In the genomic region with DNA sequence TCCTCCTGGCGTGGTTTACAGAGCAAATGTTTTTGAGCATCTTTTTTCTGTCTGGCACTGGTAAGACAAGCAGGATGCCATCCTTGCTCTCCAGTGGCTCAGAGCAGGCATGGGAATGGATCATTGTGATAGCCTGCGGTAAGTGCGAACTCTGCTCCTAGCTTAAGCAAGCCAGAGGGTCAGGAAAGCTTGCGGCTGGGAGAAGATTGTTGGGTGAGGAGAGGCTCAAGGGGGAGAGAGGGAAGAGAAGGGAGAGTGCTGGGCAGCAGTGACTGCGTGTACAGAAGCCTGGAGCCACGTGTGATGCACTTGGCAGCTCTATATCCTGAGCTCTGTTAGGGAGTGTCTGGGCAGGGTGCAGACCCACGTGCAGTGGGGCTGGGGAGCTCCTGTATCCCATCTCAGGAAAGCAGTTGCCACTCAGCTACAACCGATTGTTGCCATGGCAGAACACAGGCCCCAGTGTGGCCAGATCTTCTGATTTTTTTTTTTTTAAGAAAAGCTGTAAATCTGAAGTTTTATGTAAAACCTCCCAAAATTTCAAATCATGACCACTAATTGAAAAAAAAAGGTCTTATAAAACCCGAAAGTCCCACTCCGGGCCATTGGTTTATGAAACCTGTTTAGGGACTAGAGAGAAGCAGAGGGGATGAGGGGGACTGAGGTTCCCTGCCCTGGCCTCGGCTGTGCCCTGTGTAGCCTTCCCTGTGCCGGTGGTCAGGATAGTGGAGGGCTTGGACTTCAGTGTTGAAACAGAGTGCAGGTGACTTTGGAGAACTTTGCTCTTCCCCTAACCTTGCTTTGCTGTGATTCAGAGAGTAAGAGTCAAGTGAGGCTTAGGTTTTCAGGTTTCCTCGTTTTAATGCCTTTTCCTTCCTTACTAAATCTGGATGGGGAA, we compare ENCODE assay signal across 19 cellular contexts.
"Had no signal": no experiment of that assay in that cellular context is flagged by ENCODE, and none has a peak within 500 bp of the region (broad histone marks: within the 10 kb centered on the region; RNA-seq: fewer than 3 reads in every experiment).

No MANE protein-coding gene starts in this region.

- H3K4me1 ChIP-seq: psoas muscle had no signal

- H3K4me1 Mint-ChIP-seq: activated CD4-positive, alpha-beta memory T cell treated with anti-CD3 and anti-CD28 coated beads, Interleukin-2, amount 10 ng/mL, durations not matched to agents 7 days and 5 days; central memory CD8-positive, alpha-beta T cell had no signal

- H3K27ac Mint-ChIP-seq: activated CD4-positive, alpha-beta memory T cell treated with anti-CD3 and anti-CD28 coated beads, Interleukin-2, amount 10 ng/mL, durations not matched to agents 7 days and 5 days; activated T-cell treated with anti-CD3 and anti-CD28 coated beads, Interleukin-2, amount 50 U/mL, for 24 hours; activated T-helper 2 cell treated with anti-CD3 and anti-CD28 coated beads, Interferon-gamma antibody, Interleukin-2, Interleukin-4, amounts not matched to agents 10 μg/mL and 5 μg/mL and 100 μg/mL, durations not matched to agents 14 hours and 24 hours and 36 hours had no signal

- DNase-seq: activated CD4-positive, alpha-beta memory T cell treated with anti-CD3 and anti-CD28 coated beads, Interleukin-2, amount 10 ng/mL, durations not matched to agents 7 days and 5 days; activated CD4-positive, alpha-beta T cell treated with anti-CD3 and anti-CD28 coated beads for 48 hours; activated CD4-positive, CD25-positive, alpha-beta regulatory T cell; activated naive CD4-positive, alpha-beta T cell treated with Interleukin-2 at 50 U/mL for 16 hours; activated T-cell treated with anti-CD3 and anti-CD28 coated beads, Interleukin-2, amount 50 U/mL, for 24 hours; anterior cingulate cortex; brain microvascular endothelial cell; cortex of kidney; effector CD4-positive, alpha-beta T cell; heart right ventricle; psoas muscle; stimulated activated CD8-positive, alpha-beta memory T cell treated with anti-CD3 and anti-CD28 coated beads, Interleukin-4, amount 100 ng/mL, for 48 hours; stimulated activated naive CD4-positive, alpha-beta T cell treated with Interleukin-2 at 50 U/mL for 16 hours; T-helper 1 cell; T-helper 9 cell; thyroid gland had no signal

- H3K4me3 Mint-ChIP-seq: activated CD4-positive, alpha-beta memory T cell treated with anti-CD3 and anti-CD28 coated beads, Interleukin-2, amount 10 ng/mL, durations not matched to agents 7 days and 5 days; activated T-cell treated with anti-CD3 and anti-CD28 coated beads, Interleukin-2, amount 50 U/mL, for 24 hours; central memory CD8-positive, alpha-beta T cell had no signal

- ATAC-seq: esophagus mucosa, psoas muscle had no signal

- H3K27me3 Mint-ChIP-seq: activated T-cell treated with anti-CD3 and anti-CD28 coated beads, Interleukin-2, amount 50 U/mL, for 24 hours had no signal

- H3K9me3 Mint-ChIP-seq: activated CD4-positive, alpha-beta memory T cell treated with anti-CD3 and anti-CD28 coated beads, Interleukin-2, amount 10 ng/mL, durations not matched to agents 7 days and 5 days; activated T-cell treated with anti-CD3 and anti-CD28 coated beads, Interleukin-2, amount 50 U/mL, for 24 hours; activated T-helper 2 cell treated with anti-CD3 and anti-CD28 coated beads, Interferon-gamma antibody, Interleukin-2, Interleukin-4, amounts not matched to agents 10 μg/mL and 5 μg/mL and 100 μg/mL, durations not matched to agents 14 hours and 24 hours and 36 hours; central memory CD8-positive, alpha-beta T cell had no signal

- H3K36me3 ChIP-seq: brain microvascular endothelial cell, heart right ventricle, thyroid gland had no signal

- H3K9me3 ChIP-seq: psoas muscle, thyroid gland had no signal

- H3K27ac ChIP-seq: brain microvascular endothelial cell, heart right ventricle, psoas muscle, thyroid gland had no signal

- H3K4me3 ChIP-seq: heart right ventricle, psoas muscle, thyroid gland had no signal

- H3K27me3 ChIP-seq: brain microvascular endothelial cell, heart right ventricle, thyroid gland had no signal
